ENCODE assay signal across 8 cellular contexts in genomic region chr10:132452651-132453469, GRCh38. TPM values are rescaled to one million over a fixed set of nuclear protein-coding genes. Genes with fewer than 3 reads are reported as not detected.
DNase-seq lines count a peak whose midpoint lies in the region; ATAC-seq and TF ChIP-seq lines count a peak whose summit lies in the region.

No MANE protein-coding gene starts in this region.

- no peaks in the 10 kb centered on the region for H3K36me3 Mint-ChIP-seq in naive B cell

- peaks cover 16% of the 10 kb centered on the region for H3K27me3 ChIP-seq in NT2/D1 (ENCODE audit: insufficient read depth, insufficient read length)

- H3K4me3 ChIP-seq in NT2/D1 (ENCODE audit: insufficient read length, low read depth) (no peak overlapping the region), epithelial cell of esophagus (ENCODE audit: low read length) (peak overlapping the region; percentile 7)

- peak; percentile 56 for TF ChIP-seq CTCF in epithelial cell of esophagus (IDR thresholded peaks at IDR 0.05; ENCODE audit: insufficient read depth, low read depth, low read length, missing control alignments)

- H3K4me1 ChIP-seq in NT2/D1 (ENCODE audit: insufficient read depth, insufficient read length) = peaks cover 13% of the 10 kb centered on the region

- H3K27ac Mint-ChIP-seq in naive B cell = peak overlapping the region; percentile 57 to 96 (median 96)

- ATAC-seq in GM19351 (IDR thresholded peaks at IDR 0.05; ENCODE audit: unreplicated experiment) (peak; percentile 83), HG03457 (IDR thresholded peaks at IDR 0.05; ENCODE audit: unreplicated experiment) (peak; percentile 84), naive B cell (ENCODE audit: low read depth in 2 of 2) (peak; percentile 90 to 94)

- H3K9ac ChIP-seq in NT2/D1 (ENCODE audit: insufficient read length, low read depth) = peak overlapping the region; percentile 50

- H3K9me3 Mint-ChIP-seq in naive B cell = no peaks in the 10 kb centered on the region

- no peaks in the 10 kb centered on the region for H3K36me3 ChIP-seq in NT2/D1 (ENCODE audit: insufficient read depth, insufficient read length, low read length)

- H3K27me3 Mint-ChIP-seq in naive B cell = no peaks in the 10 kb centered on the region

- peaks cover 10 to 13% (median 12%) of the 10 kb centered on the region in 3 donors for H3K4me1 Mint-ChIP-seq in naive B cell

- DNase-seq in CD1c-positive myeloid dendritic cell (ENCODE audit: extremely low spot score) (peak; percentile 93), NT2/D1 (ENCODE audit: low read depth, low spot score) (no peak), epithelial cell of esophagus (ENCODE audit: low read depth) (peak; percentile 79), naive B cell (peak; percentile 93)
- peak; percentile 98 for DNase-seq in activated CD8-positive, alpha-beta memory T cell treated with anti-CD3 and anti-CD28 coated beads, Interleukin-2, amount 50 U/mL, for 48 hours
- peak; percentile 78 for DNase-seq in stimulated activated CD8-positive, alpha-beta memory T cell treated with anti-CD3 and anti-CD28 coated beads, Interleukin-7, amount 100 ng/mL, for 24 hours (ENCODE audit: low read depth)

- H3K4me3 Mint-ChIP-seq in naive B cell = peak overlapping the region; percentile 9 to 83 (median 52)

- no peaks in the 10 kb centered on the region for H3K9me3 ChIP-seq in NT2/D1 (ENCODE audit: insufficient read depth, low read length)

RNA-seq across cellular contexts. Expression of gene PWWP2B, which starts 55.9 kb away (rescaled TPM):
- polyA plus RNA-seq in naive B cell (ENCODE audit: low read depth in 6 of 6) = 10 to 100 TPM in 1 of 6 donors, 1 to 10 TPM in 5; 3.3 to 10.3 (median 6.2) TPM
